8 cellular contexts compared by ENCODE assay signal in genomic region chr19:47228937-47229673, GRCh38. TPM values are rescaled to one million over a fixed set of nuclear protein-coding genes. Genes with fewer than 3 reads are reported as not detected.
A peak's percentile ranks its signal among the peaks of the same experiment; 100 is the strongest.
DNase-seq lines count a peak whose midpoint lies in the region; ATAC-seq and TF ChIP-seq lines count a peak whose summit lies in the region.

No MANE protein-coding gene starts in this region.

- H3K9me3 ChIP-seq in ascending aorta (no peaks in the 10 kb centered on the region), upper lobe of right lung (no peaks in the 10 kb centered on the region)

- peak; percentile 12 for DNase-seq in COLO668 (lab: John Stamatoyannopoulos, UW; ENCODE audit: unreplicated experiment)
- DNase-seq in Jurkat, Clone E6-1 (ENCODE audit: low read depth, low spot score) = no peak
- DNase-seq in ascending aorta (ENCODE audit: low spot score in 2 of 2) = no peak
- DNase-seq in kidney tubule cell (ENCODE audit: low spot score) = peak; percentile 23
- DNase-seq in upper lobe of right lung = peak; percentile 67
- DNase-seq in nephron progenitor cell = no peak
- DNase-seq in NCI-H1436 treated with DMSO at 0.1 percent for 48 hours (lab: John Stamatoyannopoulos, UW) = no peak

- peak overlapping the region; percentile 56 for H3K4me3 ChIP-seq in Jurkat, Clone E6-1 (ENCODE audit: low read length)
- peak overlapping the region; percentile 88 to 91 for H3K4me3 ChIP-seq in ascending aorta
- H3K4me3 ChIP-seq in upper lobe of right lung = peak overlapping the region; percentile 97

- peak overlapping the region; percentile 100 for H3K27ac ChIP-seq in ascending aorta
- peak overlapping the region; percentile 99 for H3K27ac ChIP-seq in upper lobe of right lung

- no peaks in the 10 kb centered on the region for H3K27me3 ChIP-seq in ascending aorta
- H3K27me3 ChIP-seq in upper lobe of right lung = no peaks in the 10 kb centered on the region

- H3K36me3 Mint-ChIP-seq in nephron progenitor cell (ENCODE audit: low read depth) = peaks cover 6% of the 10 kb centered on the region

- no peak overlapping the region for H3K27ac Mint-ChIP-seq in nephron progenitor cell

- intact Hi-C loops in ascending aorta (cut with DNase I) (no loop called here), upper lobe of right lung (cut with DNase I) (no loop called here)

- TF ChIP-seq CTCF in ascending aorta (IDR thresholded peaks at IDR 0.05) (no peak), upper lobe of right lung (IDR thresholded peaks at IDR 0.05) (no peak), nephron progenitor cell (IDR thresholded peaks at IDR 0.05) (no peak)

- H3K4me1 ChIP-seq in ascending aorta (peaks cover 17 to 30% of the 10 kb centered on the region in 2 donors), upper lobe of right lung (peaks cover 29% of the 10 kb centered on the region)

- H3K4me3 Mint-ChIP-seq in nephron progenitor cell = no peak overlapping the region

- H3K36me3 ChIP-seq in ascending aorta (peaks cover 3 to 8% of the 10 kb centered on the region in 2 donors), upper lobe of right lung (peaks cover 5% of the 10 kb centered on the region)

- H3K27me3 Mint-ChIP-seq in nephron progenitor cell (ENCODE audit: low read depth, poor library complexity) = peaks cover 7% of the 10 kb centered on the region

- ATAC-seq in upper lobe of right lung = no peak
- no peak for ATAC-seq in GM21786 (IDR thresholded peaks at IDR 0.05; ENCODE audit: unreplicated experiment)

- peaks cover 25% of the 10 kb centered on the region for H3K4me1 Mint-ChIP-seq in nephron progenitor cell

- no peaks in the 10 kb centered on the region for H3K9me3 Mint-ChIP-seq in nephron progenitor cell

RNA-seq across cellular contexts. Expression of gene BBC3, which starts 1.9 kb away (rescaled TPM):
- 3.5 TPM for polyA plus RNA-seq in Jurkat, Clone E6-1 (2012; ENCODE audit: insufficient read depth, insufficient read length)
- total RNA-seq in ascending aorta = 14.9 TPM
- 20.1 TPM for total RNA-seq in upper lobe of right lung

RNA-seq across cellular contexts. Expression of gene CCDC9, which starts 27.2 kb away (rescaled TPM):
- 15.6 TPM for polyA plus RNA-seq in Jurkat, Clone E6-1 (2012; ENCODE audit: insufficient read depth, insufficient read length)
- total RNA-seq in ascending aorta = 45.3 TPM
- total RNA-seq in upper lobe of right lung = 36.1 TPM

RNA-seq across cellular contexts. Expression of gene INAFM1, which starts 45.6 kb away (rescaled TPM):
- 7.2 TPM for polyA plus RNA-seq in Jurkat, Clone E6-1 (2012; ENCODE audit: insufficient read depth, insufficient read length)
- total RNA-seq in ascending aorta (33.7 TPM), upper lobe of right lung (18.2 TPM)

Comparison
In these comparisons a context has a peak if more than half of its experiments do, and no peak if none do; other contexts are left out.
1. DNase-seq: peak in COLO668 (single experiment), kidney tubule cell (single experiment) and upper lobe of right lung (single experiment); none in Jurkat, Clone E6-1 (single experiment), ascending aorta (0 of 2), nephron progenitor cell (single experiment) and NCI-H1436 treated with DMSO at 0.1 percent for 48 hours (single experiment).
2. Peak in every context shown above with its lines, with median percentiles within 50 percentile points of each other: H3K4me3 ChIP-seq.